ENCODE assay signal across 10 cellular contexts in genomic region chr12:86264451-86265328, GRCh38. TPM values are rescaled to one million over a fixed set of nuclear protein-coding genes. Genes with fewer than 3 reads are reported as not detected.
DNase-seq lines count a peak whose midpoint lies in the region; ATAC-seq, FAIRE-seq and TF ChIP-seq lines count a peak whose summit lies in the region.
"Had no signal": no experiment of that assay in that cellular context is flagged by ENCODE, and none has a peak within 500 bp of the region (broad histone marks: within the 10 kb centered on the region; RNA-seq: fewer than 3 reads in every experiment).

No MANE protein-coding gene starts in this region.

- intact Hi-C loops in Right ventricle myocardium inferior (cut with DNase I) (no loop called here), cardiac septum (cut with DNase I) (no loop called here), endothelial cell of umbilical vein (cut with micrococcal nuclease) (loop anchor here (5.0 kb wide), 1 partner anchor 1583 kb away; no protein-coding TSS in a partner anchor), aorta (cut with DNase I) (no loop called here)

- H3K27ac Mint-ChIP-seq in mesothelial cell of epicardium: no peak overlapping the region

- POLR2A ChIA-PET in endothelial cell of umbilical vein (lab: Charles Lee): no interaction called here

- peaks cover 12% of the 10 kb centered on the region for H3K9me3 Mint-ChIP-seq in mesothelial cell of epicardium

- H3K9me3 ChIP-seq in endothelial cell of umbilical vein (replicated peaks; ENCODE audit: control insufficient read depth, insufficient read depth, low read length) (no peaks in the 10 kb centered on the region), aorta (ENCODE audit: control insufficient read depth, low read length) (no peaks in the 10 kb centered on the region)

- no peak overlapping the region for H3K9ac ChIP-seq in endothelial cell of umbilical vein (replicated peaks; ENCODE audit: extremely low read depth, insufficient read depth, low read length)

- H3K27me3 ChIP-seq in endothelial cell of umbilical vein (ENCODE audit: control insufficient read depth in 2 of 2, insufficient read depth in 2 of 2, low read length in 2 of 2): no peaks in the 10 kb centered on the region
- H3K27me3 ChIP-seq in aorta (ENCODE audit: control insufficient read depth in 1 of 2, insufficient read depth in 2 of 2, low read length in 1 of 2): no peaks in the 10 kb centered on the region

- no peaks in the 10 kb centered on the region for H3K4me1 ChIP-seq in endothelial cell of umbilical vein (ENCODE audit: control insufficient read depth, extremely low read depth, insufficient read depth, low read length)
- no peaks in the 10 kb centered on the region for H3K4me1 ChIP-seq in aorta (ENCODE audit: control insufficient read depth in 1 of 2, insufficient read depth in 2 of 2, low read length in 2 of 2)

- H2AFZ ChIP-seq in endothelial cell of umbilical vein (ENCODE audit: low read depth, low read length): peak overlapping the region; percentile 85

- H3K27me3 Mint-ChIP-seq in mesothelial cell of epicardium (ENCODE audit: low read depth): peaks cover 2% of the 10 kb centered on the region

- FAIRE-seq in endothelial cell of umbilical vein (lab: Jason Lieb, UNC): no peak
- FAIRE-seq: GM12878 had no signal

- dilution Hi-C loops in endothelial cell of umbilical vein (cut with MboI; ENCODE audit: extremely low pct_ligation_motif_present, low sequenced_read_pairs): no loop called here

- no peaks in the 10 kb centered on the region for H3K36me3 ChIP-seq in endothelial cell of umbilical vein (ENCODE audit: control insufficient read depth in 2 of 2, extremely low read depth in 1 of 2, insufficient read depth in 2 of 2, low read length in 2 of 2)
- no peaks in the 10 kb centered on the region for H3K36me3 ChIP-seq in aorta (ENCODE audit: control insufficient read depth in 1 of 2, insufficient read depth in 2 of 2, low read length in 1 of 2)

- DNase-seq in Right ventricle myocardium inferior (ENCODE audit: missing footprints): no peak
- no peak for DNase-seq in cardiac septum (ENCODE audit: low spot score)
- DNase-seq in endothelial cell of umbilical vein (ENCODE audit: low read depth, low spot score): no peak
- peak in 1 of 2 experiments; percentile 19 for DNase-seq in mesothelial cell of epicardium (ENCODE audit: low spot score in 2 of 2, unreplicated experiment in 2 of 2)
- DNase-seq in aorta: peak; percentile 27 to 70
- DNase-seq in NCI-H526 treated with DMSO at 0.1 percent for 48 hours (lab: John Stamatoyannopoulos, UW): no peak

- no peaks in the 10 kb centered on the region for H3K36me3 Mint-ChIP-seq in mesothelial cell of epicardium

- TF ChIP-seq POLR2A in endothelial cell of umbilical vein (IDR thresholded peaks at IDR 0.05; ENCODE audit: low read depth, low read length): no peak

- no TSS peak for BruUV-seq in endothelial cell of umbilical vein (replicated peaks; lab: Mats Ljungman, UMichigan)

- peak overlapping the region; percentile 8 for H3K4me2 ChIP-seq in endothelial cell of umbilical vein (ENCODE audit: insufficient read depth, low read length)

- peak overlapping the region; percentile 60 for H3K4me3 Mint-ChIP-seq in mesothelial cell of epicardium

- H3K79me2 ChIP-seq in endothelial cell of umbilical vein (ENCODE audit: control insufficient read depth, insufficient read depth, low read length): no peaks in the 10 kb centered on the region

- H3K9me1 ChIP-seq in endothelial cell of umbilical vein (replicated peaks; ENCODE audit: control insufficient read depth, extremely low read depth, insufficient read depth, low read length): no peaks in the 10 kb centered on the region

- ATAC-seq in Right ventricle myocardium inferior (peak; percentile 26), aorta (ENCODE audit: low FRiP score) (peak; percentile 54), HG03280 (IDR thresholded peaks at IDR 0.05; ENCODE audit: unreplicated experiment) (no peak), HG03108 (IDR thresholded peaks at IDR 0.05; ENCODE audit: unreplicated experiment) (no peak)
- ATAC-seq: GM12878 had no signal

- CTCF ChIA-PET in endothelial cell of umbilical vein (lab: Charles Lee): no interaction called here

- H3K27ac ChIP-seq in endothelial cell of umbilical vein (ENCODE audit: insufficient read depth, low read depth, low read length) (no peak overlapping the region), aorta (ENCODE audit: low read depth in 1 of 2, low read length in 2 of 2) (no peak overlapping the region)

- no peaks in the 10 kb centered on the region for H4K20me1 ChIP-seq in endothelial cell of umbilical vein (replicated peaks; ENCODE audit: control insufficient read depth, extremely low read depth, insufficient read depth, low read length)

- H3K4me3 ChIP-seq in endothelial cell of umbilical vein (replicated peaks in 1 of 3; ENCODE audit: insufficient read depth in 1 of 3, low read depth in 1 of 3, low read length in 3 of 3) (peak overlapping the region in 1 of 3 experiments; percentile 13), aorta (ENCODE audit: low read length in 2 of 2) (peak overlapping the region in 1 of 2 donors; percentile 4)
- H3K4me3 ChIP-seq: GM12878 had no signal

- WGBS in aorta, 2 donors: 12 to 31% methylated on average over 36 to 38 of the region's 38 CpGs

- TF ChIP-seq CTCF in endothelial cell of umbilical vein (IDR thresholded peaks at IDR 0.05; ENCODE audit: extremely low read depth in 1 of 2, insufficient read depth in 1 of 2, low read depth in 1 of 2, low read length in 2 of 2) (no peak), mesothelial cell of epicardium (IDR thresholded peaks at IDR 0.05; ENCODE audit: unreplicated experiment) (no peak)

- H3K4me1 Mint-ChIP-seq in mesothelial cell of epicardium: peaks cover 6% of the 10 kb centered on the region

TF ChIP-seq in endothelial cell of umbilical vein, 7 proteins besides CTCF, POLR2A, EP300 and RAD21:
- no peak for TF ChIP-seq GATA2 (IDR thresholded peaks at IDR 0.05; ENCODE audit: insufficient read depth, insufficient read length, low read depth, low read length)
- TF ChIP-seq MYC (IDR thresholded peaks at IDR 0.05; ENCODE audit: low read depth, low read length): no peak
- TF ChIP-seq FOS (IDR thresholded peaks at IDR 0.05; ENCODE audit: borderline replicate concordance, insufficient read depth, low read length): no peak

RNA-seq across cellular contexts. Expression of gene MGAT4C, which starts 8.5 kb away (rescaled TPM):
- total RNA-seq in Right ventricle myocardium inferior: 4.4 TPM
- total RNA-seq in cardiac septum: 0.59 TPM
- total RNA-seq in endothelial cell of umbilical vein: not detected in 2 replicates
- not detected in 2 replicates for polyA plus RNA-seq in endothelial cell of umbilical vein
- polyA plus RNA-seq in endothelial cell of umbilical vein (2011; cell fraction: cytosol; rRNA removed): not detected in 2 replicates
- polyA plus RNA-seq in endothelial cell of umbilical vein (2011; cell fraction: nucleus; rRNA removed): not detected in 2 replicates
- polyA plus RNA-seq in endothelial cell of umbilical vein (2012): not detected in 2 replicates
- polyA minus RNA-seq in endothelial cell of umbilical vein: not detected in 2 replicates
- polyA minus RNA-seq in endothelial cell of umbilical vein (2011; cell fraction: cytosol; rRNA and poly(A)+ RNA removed): not detected
- under 0.01 TPM in 1 of 2 replicates, not detected in the other for polyA minus RNA-seq in endothelial cell of umbilical vein (2011; cell fraction: nucleus; rRNA and poly(A)+ RNA removed)
- total RNA-seq in mesothelial cell of epicardium: 1.4 to 1.8 TPM (median 1.6 TPM) in 3 replicates
- total RNA-seq in aorta: 1 to 10 TPM in 1 of 2 donors, under 1 TPM in 1; 0.68 to 1.0 TPM
- under 1 TPM in 1 of 2 donors, not detected in 1; 0.03 TPM for polyA plus RNA-seq in aorta
- total RNA-seq: GM12878; T-helper 2 cell treated with Interferon-gamma antibody and Interleukin-4, amounts not matched to agents 100 ng/mL and 5 ng/mL, for 36 hours had no signal
- polyA plus RNA-seq: GM12878 had no signal

Comparison
In these comparisons a context has a peak if more than half of its experiments do, and no peak if none do; other contexts are left out.
1. ATAC-seq: peak in Right ventricle myocardium inferior (single experiment) and aorta (single experiment); none in HG03280 (single experiment) and HG03108 (single experiment).
2. DNase-seq: peak in aorta (2 of 2); none in Right ventricle myocardium inferior (single experiment), cardiac septum (single experiment), endothelial cell of umbilical vein (single experiment) and NCI-H526 treated with DMSO at 0.1 percent for 48 hours (single experiment).